11 cellular contexts compared by ENCODE assay signal in the genomic region with DNA sequence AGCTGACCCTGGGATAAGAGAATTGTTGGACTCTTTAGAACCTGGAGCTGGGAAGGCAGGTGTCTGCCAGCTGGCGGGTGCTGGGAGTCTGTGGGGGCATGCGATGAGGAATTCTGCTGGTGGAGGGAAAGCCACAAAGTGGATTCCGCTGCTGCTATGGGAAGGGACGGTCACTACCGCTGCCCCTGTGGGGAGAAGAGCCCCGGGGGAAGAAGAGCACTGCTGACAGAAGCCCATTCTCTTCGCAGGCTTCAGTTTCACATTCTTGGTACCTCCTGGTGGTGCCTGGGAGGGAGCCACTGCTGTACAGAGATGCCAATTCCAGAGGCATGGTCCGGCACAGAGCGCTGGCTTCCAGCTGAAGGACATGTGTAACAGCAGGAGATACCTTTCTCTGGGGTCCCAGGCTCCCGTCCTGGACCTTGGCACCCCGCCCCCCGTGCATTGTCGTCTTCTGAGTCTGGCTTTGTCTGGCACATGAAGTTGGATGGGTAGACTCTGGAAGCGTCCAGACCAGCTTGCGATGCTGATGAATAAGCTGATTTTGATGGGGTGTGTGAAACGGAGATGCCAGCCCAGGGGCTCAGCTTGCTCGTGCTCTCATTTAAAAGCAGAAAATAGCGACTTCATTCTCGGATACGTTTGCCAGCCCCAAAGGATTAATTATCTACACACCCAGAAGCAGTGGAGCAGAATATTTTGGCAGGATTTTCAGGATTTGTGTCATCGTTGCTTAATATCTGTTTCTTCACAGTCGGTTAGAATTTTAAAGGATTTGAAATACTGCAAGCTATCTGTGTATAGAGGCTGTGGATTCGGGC. TPM values are rescaled to one million over a fixed set of nuclear protein-coding genes. Genes with fewer than 3 reads are reported as not detected.
A peak's percentile ranks its signal among the peaks of the same experiment; 100 is the strongest.
DNase-seq lines count a peak whose midpoint lies in the region; ATAC-seq and TF ChIP-seq lines count a peak whose summit lies in the region.
"Had no signal": no experiment of that assay in that cellular context is flagged by ENCODE, and none has a peak within 500 bp of the region (broad histone marks: within the 10 kb centered on the region; RNA-seq: fewer than 3 reads in every experiment).

No MANE protein-coding gene starts in this region.

- no peak for ATAC-seq in HG02763 (IDR thresholded peaks at IDR 0.05; ENCODE audit: unreplicated experiment)
- ATAC-seq: gastrocnemius medialis, K562 had no signal

- no peak overlapping the region for H3K4ac ChIP-seq in mesenchymal stem cell (ENCODE audit: low read depth in 1 of 2, low read length in 2 of 2)

- WGBS in mesenchymal stem cell = 94% methylated on average over 23 of the region's 23 CpGs
- WGBS in thymus = 93% methylated on average over 23 of the region's 23 CpGs

- H3K9ac ChIP-seq in mesenchymal stem cell (ENCODE audit: low read length) = peak overlapping the region; percentile 39

- DNase-seq in NCI-H1694 (lab: John Stamatoyannopoulos, UW) = peak; percentile 91
- no peak for DNase-seq in breast epithelium (ENCODE audit: low spot score in 2 of 2)
- no peak for DNase-seq in mesenchymal stem cell
- no peak for DNase-seq in DMS53 (lab: John Stamatoyannopoulos, UW)
- DNase-seq in NCI-H69 (lab: John Stamatoyannopoulos, UW) = no peak
- DNase-seq: activated naive CD4-positive, alpha-beta T cell; gastrocnemius medialis; NCI-H774 had no signal

- H3K14ac ChIP-seq in mesenchymal stem cell (ENCODE audit: low read length in 2 of 2) = no peak overlapping the region

- H3K36me3 ChIP-seq in breast epithelium (no peaks in the 10 kb centered on the region), mesenchymal stem cell (ENCODE audit: control insufficient read depth in 1 of 2, insufficient read depth in 2 of 2, low read depth in 1 of 2, low read length in 2 of 2) (peaks cover 0 to 32% of the 10 kb centered on the region in 2 experiments), thymus (ENCODE audit: control insufficient read depth, insufficient read depth) (no peaks in the 10 kb centered on the region)
- H3K36me3 ChIP-seq: gastrocnemius medialis had no signal

- H3K4me1 ChIP-seq in breast epithelium (peaks cover 11 to 37% of the 10 kb centered on the region in 2 donors), mesenchymal stem cell (ENCODE audit: control insufficient read depth, insufficient read depth, low read depth, low read length) (peaks cover 66% of the 10 kb centered on the region), thymus (ENCODE audit: control insufficient read depth, insufficient read depth, low read length) (peaks cover 32% of the 10 kb centered on the region)

- H3K27me3 ChIP-seq in breast epithelium = no peaks in the 10 kb centered on the region
- H3K27me3 ChIP-seq in mesenchymal stem cell (ENCODE audit: control insufficient read depth in 1 of 2, insufficient read depth in 1 of 2, low read length in 2 of 2) = no peaks in the 10 kb centered on the region
- H3K27me3 ChIP-seq in thymus (ENCODE audit: control insufficient read depth, insufficient read depth) = peaks cover 5% of the 10 kb centered on the region
- H3K27me3 ChIP-seq: gastrocnemius medialis had no signal

- H3K9me3 ChIP-seq in breast epithelium (no peaks in the 10 kb centered on the region), mesenchymal stem cell (ENCODE audit: control insufficient read depth, low read length) (no peaks in the 10 kb centered on the region), thymus (ENCODE audit: control insufficient read depth) (no peaks in the 10 kb centered on the region)
- H3K9me3 ChIP-seq: gastrocnemius medialis had no signal

- H2BK12ac ChIP-seq in mesenchymal stem cell (ENCODE audit: low read length in 2 of 2) = no peak overlapping the region

- H2AK5ac ChIP-seq in mesenchymal stem cell (ENCODE audit: low read length, severe bottlenecking) = peak overlapping the region; percentile 24

- no peak overlapping the region for H3K23ac ChIP-seq in mesenchymal stem cell (ENCODE audit: low read length in 2 of 2)

- no peak overlapping the region for H4K91ac ChIP-seq in mesenchymal stem cell (ENCODE audit: low read length)

- H3K4me3 ChIP-seq in breast epithelium = peak overlapping the region in 2 of 3 donors; percentile 19 to 22
- peak overlapping the region in 1 of 2 experiments; percentile 56 for H3K4me3 ChIP-seq in mesenchymal stem cell (ENCODE audit: insufficient read depth in 1 of 2, low read depth in 1 of 2, low read length in 2 of 2)
- H3K4me3 ChIP-seq in thymus (ENCODE audit: low read length) = no peak overlapping the region
- H3K4me3 ChIP-seq: K562 had no signal

- no peak overlapping the region for H2AFZ ChIP-seq in mesenchymal stem cell (ENCODE audit: low read depth, low read length)

- intact Hi-C loops in breast epithelium (cut with DNase I; ENCODE audit: low total_unique reads) = no loop called here

- H2BK15ac ChIP-seq in mesenchymal stem cell (ENCODE audit: low read depth, poor library complexity, severe bottlenecking) = no peak overlapping the region

- TF ChIP-seq CTCF in breast epithelium (IDR thresholded peaks at IDR 0.05) = no peak

- no peak for TF ChIP-seq POLR2A in breast epithelium (IDR thresholded peaks at IDR 0.05)

- H2BK5ac ChIP-seq in mesenchymal stem cell (ENCODE audit: low read depth, low read length, poor library complexity, severe bottlenecking) = no peak overlapping the region

- H3K4me2 ChIP-seq in mesenchymal stem cell (ENCODE audit: low read length, poor library complexity, severe bottlenecking) = peak overlapping the region; percentile 6

- H4K8ac ChIP-seq in mesenchymal stem cell (ENCODE audit: low read length) = no peak overlapping the region

- H3K27ac ChIP-seq in breast epithelium (peak overlapping the region; percentile 44 to 62), mesenchymal stem cell (ENCODE audit: low read length, poor library complexity, severe bottlenecking) (peak overlapping the region; percentile 8), thymus (ENCODE audit: low read depth) (peak overlapping the region; percentile 74)
- H3K27ac ChIP-seq: gastrocnemius medialis had no signal

- no peak overlapping the region for H3K18ac ChIP-seq in mesenchymal stem cell (ENCODE audit: low read depth in 1 of 2, low read length in 2 of 2)

- H3K79me1 ChIP-seq in mesenchymal stem cell (replicated peaks; ENCODE audit: low read length, poor library complexity, severe bottlenecking) = peaks cover 38% of the 10 kb centered on the region

- no peak overlapping the region for H2BK120ac ChIP-seq in mesenchymal stem cell (ENCODE audit: low read depth, low read length)

RNA-seq across cellular contexts. Expression of a gene that starts 13.2 kb away (rescaled TPM):
- total RNA-seq in breast epithelium = 10 to 100 TPM; 51.5 to 79.2 (median 65.6) TPM
- 72.9 TPM for polyA plus RNA-seq in mesenchymal stem cell (2013, experiment 1 of 2)
- polyA plus RNA-seq in mesenchymal stem cell (2013, experiment 2 of 2) = 72.1 TPM
- polyA plus RNA-seq in thymus = 59.0 TPM

RNA-seq across cellular contexts. Expression of a gene that starts 44.0 kb away (rescaled TPM):
- total RNA-seq in breast epithelium = 10 to 100 TPM; 12.1 to 16.8 (median 16.8) TPM
- 276 TPM for polyA plus RNA-seq in mesenchymal stem cell (2013, experiment 1 of 2)
- polyA plus RNA-seq in mesenchymal stem cell (2013, experiment 2 of 2) = 282 TPM
- polyA plus RNA-seq in thymus = 198 TPM

RNA-seq across cellular contexts. Expression of a gene that starts 57.3 kb away (rescaled TPM):
- total RNA-seq in breast epithelium = 10 to 100 TPM; 15.4 to 22.9 (median 16.5) TPM
- 14.5 TPM for polyA plus RNA-seq in mesenchymal stem cell (2013, experiment 1 of 2)
- polyA plus RNA-seq in mesenchymal stem cell (2013, experiment 2 of 2) = 14.1 TPM
- 16.3 TPM for polyA plus RNA-seq in thymus

Comparison
In these comparisons a context has a peak if more than half of its experiments do, and no peak if none do; other contexts are left out.
1. H3K27ac ChIP-seq: peak in every context shown above with its lines; median percentile 74 in thymus; 53 in breast epithelium; 8 in mesenchymal stem cell.